ENCODE assay signal across 14 cellular contexts in genomic region chr2:241788572-241788971, GRCh38. TPM values are rescaled to one million over a fixed set of nuclear protein-coding genes. Genes with fewer than 3 reads are reported as not detected.
DNase-seq lines count a peak whose midpoint lies in the region; ATAC-seq lines count a peak whose summit lies in the region.
"Had no signal": no experiment of that assay in that cellular context is flagged by ENCODE, and none has a peak within 500 bp of the region (broad histone marks: within the 10 kb centered on the region; RNA-seq: fewer than 3 reads in every experiment).

No MANE protein-coding gene starts in this region.

- peaks cover 21% of the 10 kb centered on the region for H3K4me1 Mint-ChIP-seq in activated naive CD8-positive, alpha-beta T cell treated with anti-CD3 and anti-CD28 coated beads, Interleukin-2, amount 10 ng/mL, durations not matched to agents 7 days and 5 days

- peak overlapping the region; percentile 29 for H3K27ac Mint-ChIP-seq in activated naive CD8-positive, alpha-beta T cell treated with anti-CD3 and anti-CD28 coated beads, Interleukin-2, amount 10 ng/mL, durations not matched to agents 7 days and 5 days

- H3K9me3 Mint-ChIP-seq in activated naive CD8-positive, alpha-beta T cell treated with anti-CD3 and anti-CD28 coated beads, Interleukin-2, amount 10 ng/mL, durations not matched to agents 7 days and 5 days, result peaks cover 11% of the 10 kb centered on the region

- peaks cover 6% of the 10 kb centered on the region for H3K27me3 Mint-ChIP-seq in activated naive CD8-positive, alpha-beta T cell treated with anti-CD3 and anti-CD28 coated beads, Interleukin-2, amount 10 ng/mL, durations not matched to agents 7 days and 5 days

- no peaks in the 10 kb centered on the region for H3K36me3 Mint-ChIP-seq in activated naive CD8-positive, alpha-beta T cell treated with anti-CD3 and anti-CD28 coated beads, Interleukin-2, amount 10 ng/mL, durations not matched to agents 7 days and 5 days

- no peak overlapping the region for H3K4me3 Mint-ChIP-seq in activated naive CD8-positive, alpha-beta T cell treated with anti-CD3 and anti-CD28 coated beads, Interleukin-2, amount 10 ng/mL, durations not matched to agents 7 days and 5 days

- peak; percentile 97 for ATAC-seq in activated CD4-positive, CD25-positive, alpha-beta regulatory T cell treated with anti-CD3 and anti-CD28 coated beads, Interleukin-2, amount 50 U/mL, for 24 hours
- peak; percentile 85 for ATAC-seq in activated naive CD8-positive, alpha-beta T cell treated with anti-CD3 and anti-CD28 coated beads, Interleukin-2, amount 10 ng/mL, durations not matched to agents 7 days and 5 days (ENCODE audit: low read depth)
- ATAC-seq in HG03175 (IDR thresholded peaks at IDR 0.05; ENCODE audit: unreplicated experiment), result no peak

- POLR2A ChIA-PET in activated naive CD8-positive, alpha-beta T cell treated with anti-CD3 and anti-CD28 coated beads, Interleukin-2, amount 10 ng/mL, durations not matched to agents 7 days and 5 days (lab: Charles Lee), result interaction anchor here (1.6 kb wide), 1 partner anchor 15 kb away, joined by 5 read pairs; no protein-coding TSS in a partner anchor

- DNase-seq in activated CD4-positive, CD25-positive, alpha-beta regulatory T cell (lab: John Stamatoyannopoulos, UW), result no peak
- peak; percentile 25 for DNase-seq in RKO (ENCODE audit: low spot score)
- DNase-seq in activated naive CD8-positive, alpha-beta T cell treated with anti-CD3 and anti-CD28 coated beads, Interleukin-2, amount 10 ng/mL, durations not matched to agents 7 days and 5 days, result peak; percentile 34
- DNase-seq in stimulated activated CD8-positive, alpha-beta memory T cell treated with anti-CD3 and anti-CD28 coated beads, Interleukin-4, amount 100 ng/mL, for 24 hours (ENCODE audit: low read depth), result peak; percentile 33
- DNase-seq in SHP77 treated with DMSO at 0.1 percent for 48 hours (lab: John Stamatoyannopoulos, UW), result no peak
- DNase-seq in NCI-H146 (lab: John Stamatoyannopoulos, UW), result no peak
- DNase-seq: 8988T, mesenchymal stem cell, NCI-H345, T-helper 9 cell had no signal

RNA-seq across cellular contexts. Expression of gene GAL3ST2, which starts 11.9 kb away (rescaled TPM):
- under 1 TPM; 0.22 to 0.43 TPM for total RNA-seq in activated naive CD8-positive, alpha-beta T cell treated with anti-CD3 and anti-CD28 coated beads, Interleukin-2, amount 10 ng/mL, durations not matched to agents 7 days and 5 days
- total RNA-seq: H1 had no signal

RNA-seq across cellular contexts. Expression of gene NEU4, which starts 20.4 kb away (rescaled TPM):
- under 1 TPM in 1 of 2 experiments, not detected in 1; 0.20 TPM for total RNA-seq in activated naive CD8-positive, alpha-beta T cell treated with anti-CD3 and anti-CD28 coated beads, Interleukin-2, amount 10 ng/mL, durations not matched to agents 7 days and 5 days
- total RNA-seq: fibroblast of villous mesenchyme had no signal

RNA-seq across cellular contexts. Expression of gene D2HGDH, which starts 54.1 kb away (rescaled TPM):
- total RNA-seq in activated naive CD8-positive, alpha-beta T cell treated with anti-CD3 and anti-CD28 coated beads, Interleukin-2, amount 10 ng/mL, durations not matched to agents 7 days and 5 days, result 10 to 100 TPM; 44.2 to 46.2 TPM

Comparison
In these comparisons a context has a peak if more than half of its experiments do, and no peak if none do; other contexts are left out.
1. DNase-seq: peak in RKO (single experiment), activated naive CD8-positive, alpha-beta T cell treated with anti-CD3 and anti-CD28 coated beads, Interleukin-2, amount 10 ng/mL, durations not matched to agents 7 days and 5 days (single experiment) and stimulated activated CD8-positive, alpha-beta memory T cell treated with anti-CD3 and anti-CD28 coated beads, Interleukin-4, amount 100 ng/mL, for 24 hours (single experiment); none in activated CD4-positive, CD25-positive, alpha-beta regulatory T cell (0 of 4), SHP77 treated with DMSO at 0.1 percent for 48 hours (single experiment) and NCI-H146 (single experiment).